ENCODE assay signal across 8 cellular contexts in the genomic region with DNA sequence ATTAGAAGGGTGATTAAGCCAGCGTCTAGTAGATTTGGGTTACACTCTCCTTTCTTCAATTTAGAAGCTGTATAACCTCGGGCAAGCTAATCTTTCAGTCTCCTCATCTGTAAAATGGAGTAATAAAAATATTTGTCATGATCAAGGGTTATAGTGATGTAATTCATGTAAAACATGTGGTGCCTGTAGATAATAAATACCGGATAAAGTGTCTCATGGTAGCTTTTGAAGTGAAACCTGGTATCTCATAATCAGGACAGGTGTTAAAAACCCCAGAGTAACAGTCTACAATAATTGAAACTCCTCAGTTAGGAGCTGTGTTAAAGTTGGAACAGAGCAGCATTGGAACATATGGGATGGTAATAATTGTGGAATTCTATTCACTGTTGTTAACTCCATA. TPM values are rescaled to one million over a fixed set of nuclear protein-coding genes. Genes with fewer than 3 reads are reported as not detected.
DNase-seq lines count a peak whose midpoint lies in the region; ATAC-seq and TF ChIP-seq lines count a peak whose summit lies in the region.

No MANE protein-coding gene starts in this region.

- TF ChIP-seq POLR2A in erythroblast (IDR thresholded peaks at IDR 0.05; ENCODE audit: low read length): no peak

- intact Hi-C loops in activated naive CD4-positive, alpha-beta T cell treated with anti-CD3 and anti-CD28 coated beads for 36 hours (cut with micrococcal nuclease): no loop called here

- H3K36me3 Mint-ChIP-seq in activated naive CD4-positive, alpha-beta T cell treated with anti-CD3 and anti-CD28 coated beads for 36 hours (ENCODE audit: low read depth): no peaks in the 10 kb centered on the region
- H3K36me3 Mint-ChIP-seq in chondrocyte (ENCODE audit: low read depth): no peaks in the 10 kb centered on the region

- no peak for ATAC-seq in stimulated activated naive CD8-positive, alpha-beta T cell treated with anti-CD3 and anti-CD28 coated beads, Interleukin-15, amount 100 ng/mL, for 72 hours
- no peak for ATAC-seq in HG03378 (IDR thresholded peaks at IDR 0.05; ENCODE audit: unreplicated experiment)

- peaks cover 23% of the 10 kb centered on the region for H3K4me1 Mint-ChIP-seq in activated naive CD4-positive, alpha-beta T cell treated with anti-CD3 and anti-CD28 coated beads for 36 hours (ENCODE audit: low read depth)
- H3K4me1 Mint-ChIP-seq in stimulated activated naive CD8-positive, alpha-beta T cell treated with anti-CD3 and anti-CD28 coated beads, Interleukin-15, amount 100 ng/mL, for 72 hours: peaks cover 36% of the 10 kb centered on the region
- H3K4me1 Mint-ChIP-seq in chondrocyte (ENCODE audit: low read depth): peaks cover 14% of the 10 kb centered on the region

- no peaks in the 10 kb centered on the region for H3K9me3 Mint-ChIP-seq in activated naive CD4-positive, alpha-beta T cell treated with anti-CD3 and anti-CD28 coated beads for 36 hours
- H3K9me3 Mint-ChIP-seq in stimulated activated naive CD8-positive, alpha-beta T cell treated with anti-CD3 and anti-CD28 coated beads, Interleukin-15, amount 100 ng/mL, for 72 hours: no peaks in the 10 kb centered on the region
- H3K9me3 Mint-ChIP-seq in chondrocyte (ENCODE audit: low read depth): no peaks in the 10 kb centered on the region

- peak overlapping the region; percentile 1 for H3K4me3 Mint-ChIP-seq in activated naive CD4-positive, alpha-beta T cell treated with anti-CD3 and anti-CD28 coated beads for 36 hours
- H3K4me3 Mint-ChIP-seq in stimulated activated naive CD8-positive, alpha-beta T cell treated with anti-CD3 and anti-CD28 coated beads, Interleukin-15, amount 100 ng/mL, for 72 hours: no peak overlapping the region
- no peak overlapping the region for H3K4me3 Mint-ChIP-seq in chondrocyte (ENCODE audit: unreplicated experiment)

- peaks cover 5% of the 10 kb centered on the region for H3K27me3 Mint-ChIP-seq in activated naive CD4-positive, alpha-beta T cell treated with anti-CD3 and anti-CD28 coated beads for 36 hours (ENCODE audit: low read depth)
- peaks cover 8% of the 10 kb centered on the region for H3K27me3 Mint-ChIP-seq in stimulated activated naive CD8-positive, alpha-beta T cell treated with anti-CD3 and anti-CD28 coated beads, Interleukin-15, amount 100 ng/mL, for 72 hours
- H3K27me3 Mint-ChIP-seq in chondrocyte (ENCODE audit: low read depth): peaks cover 2% of the 10 kb centered on the region

- TF ChIP-seq CTCF in chondrocyte (IDR thresholded peaks at IDR 0.05): no peak

- CTCF ChIA-PET in activated naive CD4-positive, alpha-beta T cell treated with anti-CD3 and anti-CD28 coated beads for 36 hours (lab: Charles Lee): interaction anchor here (0.6 to 1.4 kb wide), 4 partner anchors 24 to 189 kb away, joined by 3 to 4 read pairs (median 3); no protein-coding TSS in a partner anchor

- no peak for DNase-seq in activated naive CD4-positive, alpha-beta T cell treated with anti-CD3 and anti-CD28 coated beads for 36 hours
- DNase-seq in activated naive CD4-positive, alpha-beta T cell treated with anti-CD3 and anti-CD28 coated beads, Interleukin-2, amount 50 U/mL, for 16 hours: no peak
- DNase-seq in OCI-M1 (lab: John Stamatoyannopoulos, UW) (peak; percentile 65), erythroblast (lab: John Stamatoyannopoulos, UW) (peak; percentile 46 to 65), chondrocyte (ENCODE audit: low spot score) (no peak)
- no peak for DNase-seq in stimulated activated naive CD8-positive, alpha-beta T cell treated with anti-CD3 and anti-CD28 coated beads, Interleukin-15, amount 100 ng/mL, for 72 hours
- DNase-seq in stimulated activated CD4-positive, alpha-beta T cell treated with anti-CD3 and anti-CD28 coated beads, Interleukin-4, amount 100 ng/mL, for 4 hours: no peak

- peak overlapping the region; percentile 99 for H3K27ac Mint-ChIP-seq in activated naive CD4-positive, alpha-beta T cell treated with anti-CD3 and anti-CD28 coated beads for 36 hours
- peak overlapping the region; percentile 65 to 99 for H3K27ac Mint-ChIP-seq in stimulated activated naive CD8-positive, alpha-beta T cell treated with anti-CD3 and anti-CD28 coated beads, Interleukin-15, amount 100 ng/mL, for 72 hours
- no peak overlapping the region for H3K27ac Mint-ChIP-seq in chondrocyte (ENCODE audit: unreplicated experiment)

RNA-seq across cellular contexts. Expression of a gene that starts 0.9 kb away (rescaled TPM):
- 10 to 100 TPM; 31.0 to 32.7 TPM for total RNA-seq in activated naive CD4-positive, alpha-beta T cell treated with anti-CD3 and anti-CD28 coated beads for 36 hours
- 4.7 to 6.0 TPM (median 5.5 TPM) in 3 replicates for total RNA-seq in chondrocyte

RNA-seq across cellular contexts. Expression of a gene that starts 24.0 kb away (rescaled TPM):
- total RNA-seq in activated naive CD4-positive, alpha-beta T cell treated with anti-CD3 and anti-CD28 coated beads for 36 hours: 10 to 100 TPM; 10.9 to 12.6 TPM
- total RNA-seq in chondrocyte: 7.7 to 10.9 TPM (median 10.2 TPM) in 3 replicates

RNA-seq across cellular contexts. Expression of a gene that starts 28.3 kb away (rescaled TPM):
- 10 to 100 TPM; 25.4 to 25.8 TPM for total RNA-seq in activated naive CD4-positive, alpha-beta T cell treated with anti-CD3 and anti-CD28 coated beads for 36 hours
- 16.7 to 22.5 TPM (median 21.2 TPM) in 3 replicates for total RNA-seq in chondrocyte

Comparison
In these comparisons a context has a peak if more than half of its experiments do, and no peak if none do; other contexts are left out.
1. DNase-seq: peak in OCI-M1 (single experiment) and erythroblast (2 of 2); none in activated naive CD4-positive, alpha-beta T cell treated with anti-CD3 and anti-CD28 coated beads for 36 hours (single experiment), activated naive CD4-positive, alpha-beta T cell treated with anti-CD3 and anti-CD28 coated beads, Interleukin-2, amount 50 U/mL, for 16 hours (single experiment), stimulated activated naive CD8-positive, alpha-beta T cell treated with anti-CD3 and anti-CD28 coated beads, Interleukin-15, amount 100 ng/mL, for 72 hours (0 of 2), chondrocyte (single experiment) and stimulated activated CD4-positive, alpha-beta T cell treated with anti-CD3 and anti-CD28 coated beads, Interleukin-4, amount 100 ng/mL, for 4 hours (0 of 2).